ENCODE assay signal across 11 cellular contexts in the genomic region with DNA sequence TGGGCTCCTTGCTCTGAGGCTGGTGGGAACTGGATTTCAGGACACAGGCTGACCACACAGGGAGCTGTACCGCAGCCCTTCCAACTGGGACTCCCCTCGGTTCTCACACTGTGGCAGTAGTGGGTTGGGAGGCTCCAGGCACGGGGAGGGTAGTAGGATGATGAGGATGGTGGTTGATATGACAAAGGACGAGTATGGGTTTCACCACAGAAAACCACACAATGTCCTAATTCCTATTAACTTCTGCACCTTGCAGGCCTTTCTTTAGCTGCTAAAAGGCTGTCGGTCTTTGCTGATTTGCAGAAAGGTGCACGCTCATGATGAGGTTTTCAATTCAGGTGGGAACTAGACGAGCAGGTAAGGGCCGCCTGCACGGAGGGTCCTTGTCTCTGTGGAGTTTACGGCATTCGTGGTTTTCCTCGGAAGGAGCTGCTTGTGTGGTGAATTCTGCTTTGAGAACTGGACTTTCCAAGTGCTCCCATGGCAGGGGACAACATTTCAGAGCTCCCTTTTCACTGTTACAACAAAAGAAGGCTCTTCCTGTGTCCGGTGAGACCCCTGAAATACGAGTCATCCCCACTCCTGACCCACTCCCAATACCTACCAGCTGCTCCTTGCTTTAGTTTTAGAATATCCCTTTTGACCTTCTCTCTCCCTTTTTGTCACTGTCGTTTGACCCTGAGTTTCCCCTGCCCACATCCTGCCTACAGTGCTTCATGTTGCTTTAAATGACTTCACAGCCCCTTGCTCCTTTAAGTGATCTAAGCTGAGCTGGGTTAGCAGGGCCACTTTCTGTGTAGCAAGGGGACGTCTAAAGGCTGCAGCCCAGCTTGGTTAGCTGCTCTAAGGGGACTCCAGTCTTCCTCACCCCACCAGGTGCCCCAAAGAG.
A peak's percentile ranks its signal among the peaks of the same experiment; 100 is the strongest.
DNase-seq lines count a peak whose midpoint lies in the region; ATAC-seq lines count a peak whose summit lies in the region.
"Had no signal": no experiment of that assay in that cellular context is flagged by ENCODE, and none has a peak within 500 bp of the region (broad histone marks: within the 10 kb centered on the region; RNA-seq: fewer than 3 reads in every experiment).

No MANE protein-coding gene starts in this region.

- no peaks in the 10 kb centered on the region for H3K27me3 ChIP-seq in CD4-positive, alpha-beta memory T cell (ENCODE audit: insufficient read depth, low read length)
- H3K27me3 ChIP-seq: adrenal gland, right lobe of liver had no signal

- intact Hi-C loops in CD4-positive, alpha-beta memory T cell (cut with micrococcal nuclease): loop anchor here (5.0 kb wide), 1 partner anchor 121 kb away; no protein-coding TSS in a partner anchor

- H3K9me3 Mint-ChIP-seq in CD4-positive, alpha-beta memory T cell: peaks cover 0 to 3% (median 0%) of the 10 kb centered on the region in 8 donors
- peaks cover 0 to 2% of the 10 kb centered on the region in 2 donors for H3K9me3 Mint-ChIP-seq in activated T-cell treated with anti-CD3 and anti-CD28 coated beads, Interleukin-2, amount 50 U/mL, for 72 hours
- peaks cover 0 to 3% (median 0%) of the 10 kb centered on the region in 9 donors for H3K9me3 Mint-ChIP-seq in naive thymus-derived CD8-positive, alpha-beta T cell

- H3K4me1 Mint-ChIP-seq in CD4-positive, alpha-beta memory T cell: peaks cover 29 to 54% (median 36%) of the 10 kb centered on the region in 4 donors
- H3K4me1 Mint-ChIP-seq in activated T-cell treated with anti-CD3 and anti-CD28 coated beads, Interleukin-2, amount 50 U/mL, for 72 hours (ENCODE audit: low read depth): peaks cover 58% of the 10 kb centered on the region
- peaks cover 24 to 57% (median 53%) of the 10 kb centered on the region in 4 donors for H3K4me1 Mint-ChIP-seq in naive thymus-derived CD8-positive, alpha-beta T cell

- peak overlapping the region; percentile 9 to 81 (median 31) for H3K4me3 Mint-ChIP-seq in CD4-positive, alpha-beta memory T cell
- H3K4me3 Mint-ChIP-seq in activated T-cell treated with anti-CD3 and anti-CD28 coated beads, Interleukin-2, amount 50 U/mL, for 72 hours: peak overlapping the region; percentile 50 to 72
- H3K4me3 Mint-ChIP-seq in naive thymus-derived CD8-positive, alpha-beta T cell: peak overlapping the region; percentile 29 to 79 (median 64)

- H3K27me3 Mint-ChIP-seq in CD4-positive, alpha-beta memory T cell: no peaks in the 10 kb centered on the region
- no peaks in the 10 kb centered on the region for H3K27me3 Mint-ChIP-seq in activated T-cell treated with anti-CD3 and anti-CD28 coated beads, Interleukin-2, amount 50 U/mL, for 72 hours (ENCODE audit: low read depth)
- peaks cover 0 to 2% (median 0%) of the 10 kb centered on the region in 5 donors for H3K27me3 Mint-ChIP-seq in naive thymus-derived CD8-positive, alpha-beta T cell

- peak; percentile 87 to 92 for ATAC-seq in activated T-cell treated with anti-CD3 and anti-CD28 coated beads, Interleukin-2, amount 50 U/mL, for 72 hours (replicated peaks in 1 of 2)
- ATAC-seq in naive thymus-derived CD8-positive, alpha-beta T cell: peak; percentile 71 to 82
- no peak for ATAC-seq in HG02610 (IDR thresholded peaks at IDR 0.05; ENCODE audit: unreplicated experiment)
- ATAC-seq in HG02885 (IDR thresholded peaks at IDR 0.05; ENCODE audit: poor library complexity, unreplicated experiment): no peak
- ATAC-seq: right lobe of liver had no signal

- no peak overlapping the region for H3K27ac ChIP-seq in CD4-positive, alpha-beta memory T cell (ENCODE audit: low read depth, low read length)
- H3K27ac ChIP-seq in KOPT-K1 (ENCODE audit: low read depth, low read length, poor library complexity, severe bottlenecking): peak overlapping the region; percentile 51
- H3K27ac ChIP-seq: adrenal gland had no signal

- CTCF ChIA-PET in CD4-positive, alpha-beta memory T cell (lab: Charles Lee; ENCODE audit: partially characterized antibody): interaction anchor here (0.9 to 8.3 kb wide), 4 partner anchors 10 to 275 kb away, joined by 3 to 81 read pairs (median 8); no protein-coding TSS in a partner anchor

- POLR2A ChIA-PET in CD4-positive, alpha-beta memory T cell (lab: Charles Lee; ENCODE audit: partially characterized antibody): interaction anchor here (0.6 to 2.7 kb wide), 8 partner anchors 9 to 275 kb away, joined by 3 to 16 read pairs (median 4); no protein-coding TSS in a partner anchor
- POLR2A ChIA-PET in naive thymus-derived CD8-positive, alpha-beta T cell (lab: Charles Lee): interaction anchor here (0.6 to 2.6 kb wide), 9 partner anchors 69 to 283 kb away, joined by 3 to 17 read pairs (median 5); a partner anchor contains a TSS

- no peak overlapping the region for H3K4me3 ChIP-seq in CD4-positive, alpha-beta memory T cell (ENCODE audit: low read length in 2 of 2)
- H3K4me3 ChIP-seq: adrenal gland, HAP-1, right lobe of liver had no signal

- H3K4me1 ChIP-seq in CD4-positive, alpha-beta memory T cell (ENCODE audit: insufficient read depth, low read length): peaks cover 34% of the 10 kb centered on the region
- H3K4me1 ChIP-seq: HAP-1 had no signal

- peak; percentile 13 to 41 (median 24) for DNase-seq in CD4-positive, alpha-beta memory T cell
- peak; percentile 61 to 63 for DNase-seq in activated T-cell treated with anti-CD3 and anti-CD28 coated beads, Interleukin-2, amount 50 U/mL, for 72 hours
- DNase-seq in naive thymus-derived CD8-positive, alpha-beta T cell: peak in 6 of 10 donors; percentile 7 to 50 (median 32)
- no peak for DNase-seq in GM03348 (ENCODE audit: low spot score)
- DNase-seq in dermis blood vessel endothelial cell: no peak
- DNase-seq: adrenal gland, right lobe of liver had no signal

- H3K36me3 ChIP-seq in CD4-positive, alpha-beta memory T cell (ENCODE audit: insufficient read depth, low read length): no peaks in the 10 kb centered on the region
- H3K36me3 ChIP-seq in KOPT-K1 (ENCODE audit: insufficient read depth, low read length): no peaks in the 10 kb centered on the region
- H3K36me3 ChIP-seq: adrenal gland, HAP-1, right lobe of liver had no signal

- H3K36me3 Mint-ChIP-seq in CD4-positive, alpha-beta memory T cell: no peaks in the 10 kb centered on the region
- H3K36me3 Mint-ChIP-seq in activated T-cell treated with anti-CD3 and anti-CD28 coated beads, Interleukin-2, amount 50 U/mL, for 72 hours (ENCODE audit: insufficient read depth in 2 of 2): peaks cover 3 to 4% of the 10 kb centered on the region in 2 donors
- H3K36me3 Mint-ChIP-seq in naive thymus-derived CD8-positive, alpha-beta T cell: no peaks in the 10 kb centered on the region

- no peaks in the 10 kb centered on the region for H3K9me3 ChIP-seq in CD4-positive, alpha-beta memory T cell (ENCODE audit: control insufficient read depth in 1 of 2, low read length in 2 of 2)
- peaks cover 3% of the 10 kb centered on the region for H3K9me3 ChIP-seq in KOPT-K1 (ENCODE audit: insufficient read depth, low read length, poor library complexity, severe bottlenecking)
- H3K9me3 ChIP-seq: adrenal gland, HAP-1, right lobe of liver had no signal

- peak overlapping the region; percentile 50 to 74 (median 59) for H3K27ac Mint-ChIP-seq in CD4-positive, alpha-beta memory T cell
- H3K27ac Mint-ChIP-seq in activated T-cell treated with anti-CD3 and anti-CD28 coated beads, Interleukin-2, amount 50 U/mL, for 72 hours: peak overlapping the region; percentile 38
- peak overlapping the region; percentile 68 to 91 (median 82) for H3K27ac Mint-ChIP-seq in naive thymus-derived CD8-positive, alpha-beta T cell

Comparison
In these comparisons a context has a peak if more than half of its experiments do, and no peak if none do; other contexts are left out.
1. DNase-seq: peak in CD4-positive, alpha-beta memory T cell (5 of 5), activated T-cell treated with anti-CD3 and anti-CD28 coated beads, Interleukin-2, amount 50 U/mL, for 72 hours (2 of 2) and naive thymus-derived CD8-positive, alpha-beta T cell (6 of 10); none in GM03348 (single experiment) and dermis blood vessel endothelial cell (single experiment).
2. ATAC-seq: peak in activated T-cell treated with anti-CD3 and anti-CD28 coated beads, Interleukin-2, amount 50 U/mL, for 72 hours (2 of 2) and naive thymus-derived CD8-positive, alpha-beta T cell (2 of 2); none in HG02610 (single experiment) and HG02885 (single experiment).
3. Peak in every context shown above with its lines, with median percentiles within 50 percentile points of each other: H3K27ac Mint-ChIP-seq and H3K4me3 Mint-ChIP-seq.